In genomic region chr2:237698338-237698694, GRCh38 we compare ENCODE assay signal across 9 cellular contexts.
DNase-seq lines count a peak whose midpoint lies in the region; ATAC-seq, FAIRE-seq and TF ChIP-seq lines count a peak whose summit lies in the region.
"Had no signal": no experiment of that assay in that cellular context is flagged by ENCODE, and none has a peak within 500 bp of the region (broad histone marks: within the 10 kb centered on the region; RNA-seq: fewer than 3 reads in every experiment).

No MANE protein-coding gene starts in this region.

- no TSS peak for BruUV-seq in HepG2 (replicated peaks; lab: Mats Ljungman, UMichigan)

- peak overlapping the region; percentile 100 for H3K4me3 Mint-ChIP-seq in activated T-helper 17 cell treated with anti-CD3 and anti-CD28 coated beads, Interleukin-2, amount 50 U/mL, for 72 hours

- no peak overlapping the region for H2BK12ac ChIP-seq in mesenchymal stem cell (ENCODE audit: low read length in 2 of 2)

- peaks cover 8% of the 10 kb centered on the region for H3K79me1 ChIP-seq in mesenchymal stem cell (replicated peaks; ENCODE audit: low read length, poor library complexity, severe bottlenecking)

- H3K9me3 ChIP-seq in mesenchymal stem cell (ENCODE audit: control insufficient read depth, low read length) (no peaks in the 10 kb centered on the region), tibial artery (no peaks in the 10 kb centered on the region), HepG2 (ENCODE audit: low read length) (no peaks in the 10 kb centered on the region)

- H2AFZ ChIP-seq in mesenchymal stem cell (ENCODE audit: low read depth, low read length) = no peak overlapping the region
- no peak overlapping the region for H2AFZ ChIP-seq in HepG2 (ENCODE audit: low read length)

- in situ Hi-C loops in HepG2 (cut with HindIII; ENCODE audit: extremely low pct_ligation_motif_present, low pct_unique_long_range_greater_than_20kb) = no loop called here

- no peak for FAIRE-seq in HepG2 (lab: Jason Lieb, UNC)

- no peak overlapping the region for H4K91ac ChIP-seq in mesenchymal stem cell (ENCODE audit: low read length)

- peak overlapping the region in 1 of 2 experiments; percentile 41 for H3K14ac ChIP-seq in mesenchymal stem cell (ENCODE audit: low read length in 2 of 2)

- H3K18ac ChIP-seq in mesenchymal stem cell (ENCODE audit: low read depth in 1 of 2, low read length in 2 of 2) = peak overlapping the region; percentile 5 to 46

- no peak for TF ChIP-seq EP300 in HepG2 (IDR thresholded peaks at IDR 0.05; ENCODE audit: low read depth in 2 of 2, low read length in 2 of 2)
- no peak for TF ChIP-seq EP300 in HepG2 (CRISPR knock-in tag; IDR thresholded peaks at IDR 0.05; ENCODE audit: borderline replicate concordance)

- H3K4ac ChIP-seq in mesenchymal stem cell (ENCODE audit: low read depth in 1 of 2, low read length in 2 of 2) = peak overlapping the region in 1 of 2 experiments; percentile 57

- WGBS in mesenchymal stem cell = 76% methylated on average over 3 of the region's 5 CpGs
- 91% methylated on average over 5 of the region's 5 CpGs for WGBS in HepG2 (ENCODE audit: low lambda C conversion rate)

- peaks cover 56% of the 10 kb centered on the region; the same call in 1 of the 2 replicates for H4K20me1 ChIP-seq in HepG2 (ENCODE audit: insufficient read depth, low read length)

- H4K8ac ChIP-seq in mesenchymal stem cell (ENCODE audit: low read length) = no peak overlapping the region

- H2BK5ac ChIP-seq in mesenchymal stem cell (ENCODE audit: low read depth, low read length, poor library complexity, severe bottlenecking) = no peak overlapping the region

- CTCF ChIA-PET in HepG2 (lab: Yijun Ruan, JAX; ENCODE audit: low intra/inter-chr PET ratio, low total read pairs) = no interaction called here
- CTCF ChIA-PET in GM10248 (lab: Yijun Ruan, JAX) = interaction anchor here (0.7 to 3.1 kb wide), 7 partner anchors 10 to 68 kb away, joined by 3 to 15 read pairs (median 4); no protein-coding TSS in a partner anchor

- H3K27me3 Mint-ChIP-seq in activated T-helper 17 cell treated with anti-CD3 and anti-CD28 coated beads, Interleukin-2, amount 50 U/mL, for 72 hours = no peaks in the 10 kb centered on the region

- peaks cover 98% of the 10 kb centered on the region for H3K79me2 ChIP-seq in HepG2 (ENCODE audit: insufficient read depth, low read length)

- peak overlapping the region; percentile 99 for H3K27ac Mint-ChIP-seq in activated T-helper 17 cell treated with anti-CD3 and anti-CD28 coated beads, Interleukin-2, amount 50 U/mL, for 72 hours

- H3K9ac ChIP-seq in mesenchymal stem cell (ENCODE audit: low read length) (no peak overlapping the region), HepG2 (ENCODE audit: insufficient read depth, low read depth, low read length) (no peak overlapping the region)

- H3K36me3 Mint-ChIP-seq in activated T-helper 17 cell treated with anti-CD3 and anti-CD28 coated beads, Interleukin-2, amount 50 U/mL, for 72 hours (ENCODE audit: low read depth) = peaks cover 99% of the 10 kb centered on the region

- no peak for TF ChIP-seq POLR2A in HepG2 (IDR thresholded peaks at IDR 0.05; ENCODE audit: insufficient read depth in 1 of 2, low read depth in 2 of 2, low read length in 2 of 2)

- no peak for TF ChIP-seq RAD21 in HepG2 (CRISPR knock-in tag; IDR thresholded peaks at IDR 0.05)

- TF ChIP-seq CTCF in tibial artery (IDR thresholded peaks at IDR 0.05) (no peak), HepG2 (CRISPR knock-in tag; IDR thresholded peaks at IDR 0.05) (no peak), GM10248 (IDR thresholded peaks at IDR 0.05; ENCODE audit: control extremely low read depth, extremely low read depth, low read depth, missing control alignments) (no peak)

- no peak overlapping the region for H2AK5ac ChIP-seq in mesenchymal stem cell (ENCODE audit: low read length, severe bottlenecking)

- POLR2A ChIA-PET in HepG2 (lab: Yijun Ruan, JAX) = no interaction called here
- POLR2A ChIA-PET in GM10248 (lab: Yijun Ruan, JAX) = no interaction called here

- H2BK15ac ChIP-seq in mesenchymal stem cell (ENCODE audit: low read depth, poor library complexity, severe bottlenecking) = no peak overlapping the region

- H3K23ac ChIP-seq in mesenchymal stem cell (ENCODE audit: low read length in 2 of 2) = peak overlapping the region in 1 of 2 experiments; percentile 47

- DNase-seq in activated effector memory CD4-positive, alpha-beta T cell treated with anti-CD3 and anti-CD28 coated beads, Interleukin-2, amount 50 U/mL, for 16 hours = peak; percentile 61
- DNase-seq in activated effector memory CD4-positive, alpha-beta T cell treated with Interleukin-2 at 50 U/mL for 16 hours = no peak
- no peak for DNase-seq in mesenchymal stem cell
- DNase-seq in tibial artery = no peak
- DNase-seq in HepG2 (ENCODE audit: low spot score) = no peak
- no peak for DNase-seq in GM10248 (ENCODE audit: extremely low spot score)
- DNase-seq: NCI-H2227 treated with DMSO at 0.1 percent for 48 hours had no signal

- peaks cover 65% of the 10 kb centered on the region for H3K4me1 Mint-ChIP-seq in activated T-helper 17 cell treated with anti-CD3 and anti-CD28 coated beads, Interleukin-2, amount 50 U/mL, for 72 hours

- H3K4me2 ChIP-seq in mesenchymal stem cell (ENCODE audit: low read length, poor library complexity, severe bottlenecking) (no peak overlapping the region), HepG2 (ENCODE audit: low read depth, low read length) (no peak overlapping the region)

- H3K4me3 ChIP-seq in mesenchymal stem cell (ENCODE audit: insufficient read depth in 1 of 2, low read depth in 1 of 2, low read length in 2 of 2) (no peak overlapping the region), tibial artery (no peak overlapping the region), HepG2 (replicated peaks in 1 of 3; ENCODE audit: insufficient read depth in 1 of 3, low read depth in 2 of 3, low read length in 3 of 3) (no peak overlapping the region)

- no peaks in the 10 kb centered on the region for H3K27me3 ChIP-seq in mesenchymal stem cell (ENCODE audit: control insufficient read depth in 1 of 2, insufficient read depth in 1 of 2, low read length in 2 of 2)
- no peaks in the 10 kb centered on the region for H3K27me3 ChIP-seq in tibial artery
- no peaks in the 10 kb centered on the region; a peak in 1 of 5 replicates for H3K27me3 ChIP-seq in HepG2 (ENCODE audit: control insufficient read depth in 1 of 2, insufficient read depth in 2 of 2, low read length in 2 of 2)

- H3K4me1 ChIP-seq in mesenchymal stem cell (ENCODE audit: control insufficient read depth, insufficient read depth, low read depth, low read length) (peaks cover 61% of the 10 kb centered on the region), tibial artery (peaks cover 0 to 98% (median 85%) of the 10 kb centered on the region in 4 donors), HepG2 (ENCODE audit: insufficient read depth, low read length) (peaks cover 67% of the 10 kb centered on the region)

- no peaks in the 10 kb centered on the region for H3K36me3 ChIP-seq in mesenchymal stem cell (ENCODE audit: control insufficient read depth in 1 of 2, insufficient read depth in 2 of 2, low read depth in 1 of 2, low read length in 2 of 2)
- H3K36me3 ChIP-seq in tibial artery = no peaks in the 10 kb centered on the region
- peaks cover 1 to 4% of the 10 kb centered on the region in 2 experiments; a peak in 1 of 5 replicates for H3K36me3 ChIP-seq in HepG2 (replicated peaks in 1 of 2; ENCODE audit: control insufficient read depth in 1 of 2, insufficient read depth in 2 of 2, low read length in 2 of 2)

- no peak overlapping the region for H2BK120ac ChIP-seq in mesenchymal stem cell (ENCODE audit: low read depth, low read length)

- no peaks in the 10 kb centered on the region for H3K9me3 Mint-ChIP-seq in activated T-helper 17 cell treated with anti-CD3 and anti-CD28 coated beads, Interleukin-2, amount 50 U/mL, for 72 hours

- intact Hi-C loops in tibial artery (cut with DNase I; ENCODE audit: low total_unique reads) = no loop called here
- intact Hi-C loops in HepG2 (cut with micrococcal nuclease; ENCODE audit: unreplicated experiment) = no loop called here

- H3K27ac ChIP-seq in mesenchymal stem cell (ENCODE audit: low read length, poor library complexity, severe bottlenecking) (no peak overlapping the region), tibial artery (peak overlapping the region; percentile 97 to 99), HepG2 (ENCODE audit: extremely low read length, insufficient read depth, low read length) (no peak overlapping the region)

- no peak for ATAC-seq in activated T-helper 17 cell treated with anti-CD3 and anti-CD28 coated beads, Interleukin-2, amount 50 U/mL, for 72 hours (replicated peaks)
- ATAC-seq in HepG2 = no peak
- no peak for ATAC-seq in HG03135 (IDR thresholded peaks at IDR 0.05; ENCODE audit: unreplicated experiment)

TF ChIP-seq in HepG2, 621 proteins besides CTCF, POLR2A, EP300 and RAD21 (continues in another document):
- TF ChIP-seq ZNF329 (CRISPR knock-in tag; IDR thresholded peaks at IDR 0.05; ENCODE audit: low read depth) (no peak), SIN3A (IDR thresholded peaks at IDR 0.05; ENCODE audit: borderline replicate concordance, low read depth, low read length) (no peak), FOXP1 (IDR thresholded peaks at IDR 0.05) (no peak), FOXP1 (CRISPR knock-in tag; IDR thresholded peaks at IDR 0.05) (no peak), ZBTB10 (CRISPR knock-in tag; IDR thresholded peaks at IDR 0.05; ENCODE audit: borderline replicate concordance) (no peak), MBD4 (IDR thresholded peaks at IDR 0.05; ENCODE audit: borderline replicate concordance, low read length) (no peak), ISX (CRISPR knock-in tag; conservative IDR thresholded peaks at IDR 0.05) (no peak), FOXJ3 (CRISPR knock-in tag; IDR thresholded peaks at IDR 0.05; ENCODE audit: borderline replicate concordance) (no peak), ZNF180 (CRISPR knock-in tag; IDR thresholded peaks at IDR 0.05; ENCODE audit: borderline replicate concordance, low read depth) (no peak)

Comparison
In these comparisons a context has a peak if more than half of its experiments do, and no peak if none do; other contexts are left out.
1. H3K27ac ChIP-seq: peak in tibial artery (2 of 2); none in mesenchymal stem cell (single experiment) and HepG2 (single experiment).